In the genomic region with DNA sequence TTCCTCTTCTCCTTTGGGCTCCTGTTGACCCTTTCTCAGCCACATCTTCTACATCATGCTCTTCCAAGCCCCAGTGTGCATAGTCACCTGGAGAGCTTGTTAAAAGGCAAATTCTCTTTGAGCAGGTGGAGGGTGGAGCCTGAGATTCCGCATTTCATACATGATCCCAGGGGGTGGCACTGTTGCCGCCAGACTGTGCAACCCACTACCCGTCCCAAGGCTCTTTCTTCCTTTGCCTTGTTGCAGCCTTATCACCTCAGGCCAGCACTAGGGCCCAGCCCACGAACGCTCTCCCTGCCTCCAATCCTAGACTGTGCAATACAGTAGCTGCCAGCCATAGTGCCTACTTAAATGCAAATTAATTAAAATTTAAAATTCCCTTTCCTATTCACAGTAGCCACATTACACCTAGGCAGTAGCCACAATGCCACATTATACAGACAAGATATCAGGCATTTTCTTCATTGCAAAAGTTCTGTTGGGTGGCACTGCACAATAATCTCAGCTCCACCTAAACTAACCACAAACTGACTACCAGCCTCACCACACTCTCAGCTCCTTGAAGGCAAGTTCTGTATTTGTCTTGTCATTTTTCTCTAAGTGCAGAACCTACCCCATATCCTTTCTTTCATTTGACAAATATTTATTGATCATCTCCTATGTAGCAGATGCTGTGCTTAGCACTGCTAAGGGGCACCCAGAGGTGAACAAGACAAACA, we compare ENCODE assay signal across 11 cellular contexts. TPM values are rescaled to one million over a fixed set of nuclear protein-coding genes. Genes with fewer than 3 reads are reported as not detected.
DNase-seq lines count a peak whose midpoint lies in the region; ATAC-seq and TF ChIP-seq lines count a peak whose summit lies in the region.
"Had no signal": no experiment of that assay in that cellular context is flagged by ENCODE, and none has a peak within 500 bp of the region (broad histone marks: within the 10 kb centered on the region; RNA-seq: fewer than 3 reads in every experiment).

No MANE protein-coding gene starts in this region.

- TF ChIP-seq CTCF in chondrocyte (IDR thresholded peaks at IDR 0.05) (peak; percentile 65), retinal pigment epithelial cell (conservative IDR thresholded peaks at IDR 0.05; ENCODE audit: low read depth, low read length) (peak; percentile 46)

- DNase-seq in NCI-H2227 (lab: John Stamatoyannopoulos, UW; ENCODE audit: unreplicated experiment) (peak; percentile 2), NCI-H2227 treated with DMSO at 0.1 percent for 48 hours (lab: John Stamatoyannopoulos, UW) (no peak), NCI-H226 (peak; percentile 52), chondrocyte (ENCODE audit: low spot score) (no peak), retinal pigment epithelial cell (ENCODE audit: low read depth) (no peak)
- DNase-seq in stimulated activated CD8-positive, alpha-beta memory T cell treated with anti-CD3 and anti-CD28 coated beads, Interleukin-4, amount 100 ng/mL, for 48 hours = no peak
- DNase-seq: C1 segment of cervical spinal cord had no signal

- H3K4me3 Mint-ChIP-seq in chondrocyte (ENCODE audit: unreplicated experiment) = no peak overlapping the region

- H3K4me1 Mint-ChIP-seq in chondrocyte (ENCODE audit: low read depth) = no peaks in the 10 kb centered on the region

- H3K27ac Mint-ChIP-seq in chondrocyte (ENCODE audit: unreplicated experiment) = no peak overlapping the region

- no peaks in the 10 kb centered on the region for H3K36me3 Mint-ChIP-seq in chondrocyte (ENCODE audit: low read depth)

- peaks cover 58% of the 10 kb centered on the region for H3K27me3 Mint-ChIP-seq in chondrocyte (ENCODE audit: low read depth)

- H3K4me3 ChIP-seq in retinal pigment epithelial cell (ENCODE audit: low read length) = no peak overlapping the region

- H3K9me3 Mint-ChIP-seq in chondrocyte (ENCODE audit: low read depth) = no peaks in the 10 kb centered on the region

- ATAC-seq in GM21619 (IDR thresholded peaks at IDR 0.05; ENCODE audit: unreplicated experiment) (no peak), HG02938 (IDR thresholded peaks at IDR 0.05; ENCODE audit: unreplicated experiment) (no peak)
- ATAC-seq: sciatic nerve had no signal

RNA-seq across cellular contexts. Expression of gene KCNJ5, which starts 4.6 kb away (rescaled TPM):
- 0.15 to 0.18 TPM in 2 of 3 replicates, not detected in the other for total RNA-seq in chondrocyte
- total RNA-seq: T-helper 2 cell treated with Interferon-gamma antibody and Interleukin-4, amounts not matched to agents 100 ng/mL and 5 ng/mL, for 36 hours had no signal

RNA-seq across cellular contexts. Expression of gene KCNJ1, which starts 19.5 kb away (rescaled TPM):
- total RNA-seq in chondrocyte = not detected in 3 replicates
- total RNA-seq: T-helper 2 cell treated with Interferon-gamma antibody and Interleukin-4, amounts not matched to agents 100 ng/mL and 5 ng/mL, for 36 hours had no signal

RNA-seq across cellular contexts. Expression of gene TP53AIP1, which starts 56.1 kb away (rescaled TPM):
- 0.17 TPM in 1 of 3 replicates, not detected in the others for total RNA-seq in chondrocyte
- total RNA-seq: sciatic nerve; T-helper 2 cell treated with Interferon-gamma antibody and Interleukin-4, amounts not matched to agents 100 ng/mL and 5 ng/mL, for 36 hours had no signal

Comparison
In these comparisons a context has a peak if more than half of its experiments do, and no peak if none do; other contexts are left out.
1. DNase-seq: peak in NCI-H2227 (single experiment) and NCI-H226 (single experiment); none in NCI-H2227 treated with DMSO at 0.1 percent for 48 hours (single experiment), chondrocyte (single experiment), retinal pigment epithelial cell (single experiment) and stimulated activated CD8-positive, alpha-beta memory T cell treated with anti-CD3 and anti-CD28 coated beads, Interleukin-4, amount 100 ng/mL, for 48 hours (single experiment).